ENCODE assay signal across 32 cellular contexts in genomic region chr6:150293019-150293418, GRCh38.
"Had no signal": no experiment of that assay in that cellular context is flagged by ENCODE, and none has a peak within 500 bp of the region (broad histone marks: within the 10 kb centered on the region; RNA-seq: fewer than 3 reads in every experiment).

No MANE protein-coding gene starts in this region.

- H3K4me1 ChIP-seq: ascending aorta, gastrocnemius medialis, right atrium auricular region, uterus had no signal

- H3K27me3 ChIP-seq: ascending aorta, brain microvascular endothelial cell, gastrocnemius medialis, right atrium auricular region, uterus had no signal

- H3K4me1 Mint-ChIP-seq: activated naive CD4-positive, alpha-beta T cell treated with anti-CD3 and anti-CD28 coated beads, Interleukin-2, amount 10 ng/mL, durations not matched to agents 7 days and 5 days; activated naive CD8-positive, alpha-beta T cell treated with anti-CD3 and anti-CD28 coated beads, Interleukin-2, amount 10 ng/mL, durations not matched to agents 7 days and 5 days; endodermal cell; memory B cell; naive thymus-derived CD8-positive, alpha-beta T cell had no signal

- ATAC-seq: activated CD4-positive, CD25-positive, alpha-beta regulatory T cell treated with anti-CD3 and anti-CD28 coated beads, Interleukin-2, amount 50 U/mL, for 24 hours; left colon; naive thymus-derived CD8-positive, alpha-beta T cell had no signal

- H3K27ac ChIP-seq: ascending aorta, right atrium auricular region, thoracic aorta, uterus, WERI-Rb-1 had no signal

- H3K4me3 Mint-ChIP-seq: activated naive CD4-positive, alpha-beta T cell treated with anti-CD3 and anti-CD28 coated beads, Interleukin-2, amount 10 ng/mL, durations not matched to agents 7 days and 5 days; activated naive CD8-positive, alpha-beta T cell treated with anti-CD3 and anti-CD28 coated beads, Interleukin-2, amount 10 ng/mL, durations not matched to agents 7 days and 5 days; activated T-cell treated with anti-CD3 and anti-CD28 coated beads, Interleukin-2, amount 50 U/mL, for 24 hours; dendritic cell treated with granulocyte-macrophage colony-stimulating factor and Interleukin-4, amounts not matched to agents 40 ng/mL and 50 ng/mL, for 4 days; endodermal cell; memory B cell; naive thymus-derived CD8-positive, alpha-beta T cell; neural crest cell; stimulated activated naive CD8-positive, alpha-beta T cell treated with anti-CD3 and anti-CD28 coated beads, Interleukin-15, Interleukin-2, amounts not matched to agents 100 ng/mL and 50 ng/mL, for 24 hours; T-helper 1 cell treated with Interleukin-12 subunit alpha and Interleukin-12 subunit beta and Interleukin-4 antibody, amounts not matched to agents 30 μg/mL and 1 μg/mL, for 36 hours; type B pancreatic cell had no signal

- FAIRE-seq: kidney, TTC549 had no signal

- DNase-seq: activated CD4-positive, alpha-beta T cell treated with anti-CD3 and anti-CD28 coated beads, Interleukin-2, amount 50 U/mL, for 48 hours; activated CD8-positive, alpha-beta memory T cell treated with anti-CD3 and anti-CD28 coated beads, Interleukin-2, amount 50 U/mL, for 4 hours; activated gamma-delta T cell; activated naive CD4-positive, alpha-beta T cell treated with anti-CD3 and anti-CD28 coated beads, Interleukin-2, amount 10 ng/mL, durations not matched to agents 7 days and 5 days; activated naive CD8-positive, alpha-beta T cell treated with anti-CD3 and anti-CD28 coated beads, Interleukin-2, amount 10 ng/mL, durations not matched to agents 7 days and 5 days; activated T-cell treated with anti-CD3 and anti-CD28 coated beads, Interleukin-2, amount 50 U/mL, for 24 hours; central memory CD4-positive, alpha-beta T cell; endodermal cell; esophagus squamous epithelium; gastrocnemius medialis; hippocampal formation; kidney; left colon; naive thymus-derived CD8-positive, alpha-beta T cell; occipital lobe; stimulated activated CD4-positive, alpha-beta T cell treated with anti-CD3 and anti-CD28 coated beads, Interleukin-12 subunit alpha, Interleukin-12 subunit beta, amount 100 ng/mL, for 4 hours; stimulated activated CD4-positive, alpha-beta T cell treated with anti-CD3 and anti-CD28 coated beads, Interleukin-4, amount 100 ng/mL, for 1 hour; T-helper 9 cell; uterus; WERI-Rb-1 had no signal

- H3K36me3 ChIP-seq: ascending aorta, brain microvascular endothelial cell, esophagus squamous epithelium, gastrocnemius medialis, right atrium auricular region, thoracic aorta, uterus, WERI-Rb-1 had no signal

- H3K36me3 Mint-ChIP-seq: activated naive CD8-positive, alpha-beta T cell treated with anti-CD3 and anti-CD28 coated beads, Interleukin-2, amount 10 ng/mL, durations not matched to agents 7 days and 5 days had no signal

- H3K27me3 Mint-ChIP-seq: type B pancreatic cell had no signal

- H3K4me3 ChIP-seq: ascending aorta, esophagus squamous epithelium, gastrocnemius medialis, right atrium auricular region, thoracic aorta, uterus had no signal

- H3K27ac Mint-ChIP-seq: activated naive CD4-positive, alpha-beta T cell treated with anti-CD3 and anti-CD28 coated beads, Interleukin-2, amount 10 ng/mL, durations not matched to agents 7 days and 5 days; activated naive CD8-positive, alpha-beta T cell treated with anti-CD3 and anti-CD28 coated beads, Interleukin-2, amount 10 ng/mL, durations not matched to agents 7 days and 5 days; activated T-cell treated with anti-CD3 and anti-CD28 coated beads, Interleukin-2, amount 50 U/mL, for 24 hours; dendritic cell treated with granulocyte-macrophage colony-stimulating factor and Interleukin-4, amounts not matched to agents 40 ng/mL and 50 ng/mL, for 4 days; endodermal cell; memory B cell; naive thymus-derived CD8-positive, alpha-beta T cell; stimulated activated naive CD8-positive, alpha-beta T cell treated with anti-CD3 and anti-CD28 coated beads, Interleukin-15, Interleukin-2, amounts not matched to agents 100 ng/mL and 50 ng/mL, for 24 hours; T-helper 1 cell treated with Interleukin-12 subunit alpha and Interleukin-12 subunit beta and Interleukin-4 antibody, amounts not matched to agents 30 μg/mL and 1 μg/mL, for 36 hours had no signal
